Comparison of ENCODE assay signal across 17 cellular contexts in genomic region chrX:141642979-141643378, GRCh38. TPM values are rescaled to one million over a fixed set of nuclear protein-coding genes. Genes with fewer than 3 reads are reported as not detected.
DNase-seq lines count a peak whose midpoint lies in the region; ATAC-seq and TF ChIP-seq lines count a peak whose summit lies in the region.
"Had no signal": no experiment of that assay in that cellular context is flagged by ENCODE, and none has a peak within 500 bp of the region (broad histone marks: within the 10 kb centered on the region; RNA-seq: fewer than 3 reads in every experiment).

No MANE protein-coding gene starts in this region.

- H3K27me3 ChIP-seq in cardiac muscle cell = no peaks in the 10 kb centered on the region
- no peaks in the 10 kb centered on the region for H3K27me3 ChIP-seq in right atrium auricular region
- H3K27me3 ChIP-seq in Panc1 (ENCODE audit: control insufficient read depth, insufficient read depth, low read length) = no peaks in the 10 kb centered on the region
- H3K27me3 ChIP-seq in psoas muscle (ENCODE audit: insufficient read depth in 3 of 3, low read length in 2 of 3) = no peaks in the 10 kb centered on the region
- H3K27me3 ChIP-seq: foreskin keratinocyte, ovary, tibial artery had no signal

- in situ Hi-C loops in Panc1 (cut with HindIII; ENCODE audit: low pct_unique_long_range_greater_than_20kb, low sequenced_read_pairs) = no loop called here

- no peaks in the 10 kb centered on the region for H3K9me3 ChIP-seq in cardiac muscle cell (ENCODE audit: low read depth)
- H3K9me3 ChIP-seq in right atrium auricular region = no peaks in the 10 kb centered on the region
- no peaks in the 10 kb centered on the region for H3K9me3 ChIP-seq in Panc1 (ENCODE audit: control insufficient read depth, insufficient read depth, low read depth, low read length)
- no peaks in the 10 kb centered on the region for H3K9me3 ChIP-seq in psoas muscle
- H3K9me3 ChIP-seq: ovary, tibial artery had no signal

- no peak overlapping the region for H3K4me3 ChIP-seq in cardiac muscle cell
- H3K4me3 ChIP-seq in right atrium auricular region = no peak overlapping the region
- no peak overlapping the region for H3K4me3 ChIP-seq in Panc1 (ENCODE audit: low read depth in 2 of 2, low read length in 2 of 2)
- H3K4me3 ChIP-seq in fibroblast of villous mesenchyme (ENCODE audit: low read depth, low read length) = no peak overlapping the region
- no peak overlapping the region for H3K4me3 ChIP-seq in psoas muscle
- H3K4me3 ChIP-seq: coronary artery, GM12878, ovary, tibial artery had no signal

- H3K4me1 ChIP-seq in cardiac muscle cell (ENCODE audit: low read depth) (no peaks in the 10 kb centered on the region), right atrium auricular region (no peaks in the 10 kb centered on the region), Panc1 (ENCODE audit: control insufficient read depth, insufficient read depth, low read length) (no peaks in the 10 kb centered on the region), psoas muscle (no peaks in the 10 kb centered on the region)
- H3K4me1 ChIP-seq: foreskin keratinocyte, tibial artery had no signal

- H3K27ac ChIP-seq in cardiac muscle cell (no peak overlapping the region), right atrium auricular region (no peak overlapping the region), Panc1 (ENCODE audit: low read length) (peak overlapping the region; percentile 34; the same call in 1 of the 2 replicates), psoas muscle (no peak overlapping the region)
- H3K27ac ChIP-seq: coronary artery, foreskin keratinocyte, ovary, tibial artery had no signal

- CTCF ChIA-PET in Panc1 (lab: Charles Lee) = no interaction called here

- no TSS peak for BruUV-seq in Panc1 (replicated peaks; lab: Mats Ljungman, UMichigan)

- H3K36me3 ChIP-seq in cardiac muscle cell = no peaks in the 10 kb centered on the region
- no peaks in the 10 kb centered on the region for H3K36me3 ChIP-seq in right atrium auricular region
- H3K36me3 ChIP-seq in Panc1 (ENCODE audit: control insufficient read depth, insufficient read depth, low read length) = no peaks in the 10 kb centered on the region
- H3K36me3 ChIP-seq in psoas muscle (ENCODE audit: insufficient read depth in 1 of 2, low read depth in 1 of 2) = no peaks in the 10 kb centered on the region
- H3K36me3 ChIP-seq: ovary, tibial artery had no signal

- DNase-seq in cardiac muscle cell (ENCODE audit: low read depth in 1 of 2, low spot score in 1 of 2) = peak; percentile 2 to 9
- no peak for DNase-seq in right atrium auricular region (ENCODE audit: low spot score)
- no peak for DNase-seq in Panc1 (ENCODE audit: low read depth, low spot score)
- peak; percentile 36 for DNase-seq in fibroblast of villous mesenchyme (ENCODE audit: low read depth)
- no peak for DNase-seq in GM19240 (ENCODE audit: insufficient read length, low spot score)
- no peak for DNase-seq in medulla oblongata (ENCODE audit: extremely low spot score)
- DNase-seq in psoas muscle = no peak
- DNase-seq: activated naive CD8-positive, alpha-beta T cell treated with anti-CD3 and anti-CD28 coated beads for 36 hours; DMS 273 treated with DMSO at 0.1 percent for 48 hours; foreskin keratinocyte; NCI-H1694 treated with DMSO at 0.1 percent for 48 hours; ovary; tibial artery had no signal

- TF ChIP-seq CTCF in cardiac muscle cell (IDR thresholded peaks at IDR 0.05; ENCODE audit: low read depth, low read length) (no peak), right atrium auricular region (IDR thresholded peaks at IDR 0.05) (no peak), Panc1 (IDR thresholded peaks at IDR 0.05) (no peak), fibroblast of villous mesenchyme (IDR thresholded peaks at IDR 0.05; ENCODE audit: insufficient read depth, low read depth, low read length) (no peak), psoas muscle (IDR thresholded peaks at IDR 0.05) (no peak)

- 9 to 11% (median 10%) methylated on average over 3 of the region's 3 CpGs for WGBS in psoas muscle, 3 donors

- POLR2A ChIA-PET in Panc1 (lab: Charles Lee) = no interaction called here

- ATAC-seq in Panc1 = no peak
- no peak for ATAC-seq in psoas muscle
- ATAC-seq in HG02759 (IDR thresholded peaks at IDR 0.05; ENCODE audit: unreplicated experiment) = no peak
- ATAC-seq: foreskin keratinocyte, GM12878 had no signal

- intact Hi-C loops in Panc1 (cut with micrococcal nuclease; ENCODE audit: unreplicated experiment) (no loop called here), psoas muscle (cut with DNase I) (no loop called here)

RNA-seq across cellular contexts. Expression of gene SPANXA2, which starts 53.5 kb away (rescaled TPM):
- not detected in 2 replicates for total RNA-seq in cardiac muscle cell
- not detected in 2 replicates for polyA plus RNA-seq in cardiac muscle cell
- total RNA-seq in right atrium auricular region = not detected
- total RNA-seq in Panc1 (2021; ENCODE audit: unreplicated experiment) = not detected
- polyA plus RNA-seq in Panc1 (2012; ENCODE audit: insufficient read length) = not detected
- not detected in 2 replicates for total RNA-seq in fibroblast of villous mesenchyme
- total RNA-seq in psoas muscle = not detected
- not detected for polyA plus RNA-seq in psoas muscle
- total RNA-seq: activated naive CD8-positive, alpha-beta T cell treated with anti-CD3 and anti-CD28 coated beads for 36 hours; foreskin keratinocyte; GM12878; mononuclear cell; ovary had no signal
- polyA plus RNA-seq: foreskin keratinocyte, ovary had no signal

RNA-seq across cellular contexts. Expression of gene SPANXD, which starts 55.6 kb away (rescaled TPM):
- total RNA-seq in cardiac muscle cell (not detected in 2 replicates), right atrium auricular region (not detected), Panc1 (2021; ENCODE audit: unreplicated experiment) (not detected), fibroblast of villous mesenchyme (0.43 TPM in 1 of 2 replicates, not detected in the other), psoas muscle (not detected)
- polyA plus RNA-seq in cardiac muscle cell (not detected in 2 replicates), psoas muscle (not detected)
- not detected for polyA plus RNA-seq in Panc1 (2012; ENCODE audit: insufficient read length)
- total RNA-seq: activated naive CD8-positive, alpha-beta T cell treated with anti-CD3 and anti-CD28 coated beads for 36 hours; foreskin keratinocyte; GM12878; mononuclear cell; ovary had no signal
- polyA plus RNA-seq: foreskin keratinocyte, GM12878, ovary had no signal

RNA-seq across cellular contexts. Expression of gene SPANXA1, which starts 58.4 kb away (rescaled TPM):
- not detected in 2 replicates for total RNA-seq in cardiac muscle cell
- polyA plus RNA-seq in cardiac muscle cell = not detected in 2 replicates
- total RNA-seq in right atrium auricular region = not detected
- not detected for total RNA-seq in Panc1 (2021; ENCODE audit: unreplicated experiment)
- not detected for polyA plus RNA-seq in Panc1 (2012; ENCODE audit: insufficient read length)
- total RNA-seq in fibroblast of villous mesenchyme = not detected in 2 replicates
- total RNA-seq in psoas muscle = not detected
- polyA plus RNA-seq in psoas muscle = not detected
- total RNA-seq: activated naive CD8-positive, alpha-beta T cell treated with anti-CD3 and anti-CD28 coated beads for 36 hours; foreskin keratinocyte; GM12878; mononuclear cell; ovary had no signal
- polyA plus RNA-seq: foreskin keratinocyte, ovary had no signal

Comparison
In these comparisons a context has a peak if more than half of its experiments do, and no peak if none do; other contexts are left out.
1. DNase-seq: peak in cardiac muscle cell (2 of 2) and fibroblast of villous mesenchyme (single experiment); none in right atrium auricular region (single experiment), Panc1 (single experiment), GM19240 (single experiment), medulla oblongata (single experiment) and psoas muscle (0 of 2).